ENCODE assay signal across 1 cellular context in genomic region chr9:114163517-114163924, GRCh38.
TF ChIP-seq lines count a peak whose summit lies in the region.

No MANE protein-coding gene starts in this region.

TF ChIP-seq in HepG2, 621 proteins besides CTCF, POLR2A, EP300 and RAD21 (continued from another document and continues in another):
- no peak for TF ChIP-seq SKIL (CRISPR knock-in tag; IDR thresholded peaks at IDR 0.05; ENCODE audit: borderline replicate concordance)
- peak; percentile 22; the same call in 1 of the 2 replicates for TF ChIP-seq ZNF609 (CRISPR knock-in tag; IDR thresholded peaks at IDR 0.05; ENCODE audit: borderline replicate concordance)
- TF ChIP-seq ZNF616 (CRISPR knock-in tag; IDR thresholded peaks at IDR 0.05; ENCODE audit: low read depth) = no peak
- TF ChIP-seq DPF2 (CRISPR knock-in tag; IDR thresholded peaks at IDR 0.05; ENCODE audit: borderline replicate concordance, low read depth) = no peak
- TF ChIP-seq SRSF1 (optimal IDR thresholded peaks at IDR 0.05; ENCODE audit: low read depth, low read length) = no peak
- peak; percentile 35; the same call in 1 of the 2 replicates for TF ChIP-seq ARNTL (CRISPR knock-in tag; IDR thresholded peaks at IDR 0.05)
- no peak for TF ChIP-seq NCOA5 (CRISPR knock-in tag; IDR thresholded peaks at IDR 0.05)
- TF ChIP-seq CBX2 (IDR thresholded peaks at IDR 0.05; ENCODE audit: low read depth, low read length) = no peak
- TF ChIP-seq CBX2 (CRISPR knock-in tag; IDR thresholded peaks at IDR 0.05; ENCODE audit: low read depth) = no peak
- no peak for TF ChIP-seq FOXK1 (CRISPR knock-in tag; IDR thresholded peaks at IDR 0.05; ENCODE audit: borderline replicate concordance, low read depth)
- TF ChIP-seq ZNF431 (CRISPR knock-in tag; IDR thresholded peaks at IDR 0.05; ENCODE audit: borderline replicate concordance, low read depth) = no peak
- no peak for TF ChIP-seq ZNF280B (CRISPR knock-in tag; IDR thresholded peaks at IDR 0.05; ENCODE audit: borderline replicate concordance)
- no peak for TF ChIP-seq ZNF326 (CRISPR knock-in tag; IDR thresholded peaks at IDR 0.05; ENCODE audit: borderline replicate concordance)
- no peak for TF ChIP-seq NONO (IDR thresholded peaks at IDR 0.05)
- TF ChIP-seq NONO (CRISPR knock-in tag; conservative IDR thresholded peaks at IDR 0.05) = no peak
- no peak for TF ChIP-seq FOXA1 (IDR thresholded peaks at IDR 0.05)
- TF ChIP-seq FOXA1 (CRISPR knock-in tag; IDR thresholded peaks at IDR 0.05) = no peak
- no peak for TF ChIP-seq XBP1 (CRISPR knock-in tag; IDR thresholded peaks at IDR 0.05)
- peak; percentile 74; the same call in 1 of the 2 replicates for TF ChIP-seq ZNF335 (CRISPR knock-in tag; IDR thresholded peaks at IDR 0.05)
- 0 out of 2 replicates have a peak, but pooled peaks have one; percentile 23 for TF ChIP-seq ZNF280D (CRISPR knock-in tag; IDR thresholded peaks at IDR 0.05)
- TF ChIP-seq ZNF772 (CRISPR knock-in tag; IDR thresholded peaks at IDR 0.05) = no peak
- TF ChIP-seq CENPT (CRISPR knock-in tag; IDR thresholded peaks at IDR 0.05; ENCODE audit: low read depth) = no peak
- no peak for TF ChIP-seq ZIK1 (CRISPR knock-in tag; IDR thresholded peaks at IDR 0.05; ENCODE audit: borderline replicate concordance, low read depth)
- TF ChIP-seq ZNF788 (CRISPR knock-in tag; IDR thresholded peaks at IDR 0.05; ENCODE audit: borderline replicate concordance) = peak; percentile 19; the same call in 1 of the 2 replicates
- peak; percentile 34; the same call in 1 of the 2 replicates for TF ChIP-seq KDM5B (CRISPR knock-in tag; IDR thresholded peaks at IDR 0.05; ENCODE audit: borderline replicate concordance)
- peak; percentile 76 for TF ChIP-seq SAP130 (CRISPR knock-in tag; IDR thresholded peaks at IDR 0.05; ENCODE audit: low read depth)
- TF ChIP-seq ZKSCAN1 (IDR thresholded peaks at IDR 0.05; ENCODE audit: low read length) = no peak
- no peak for TF ChIP-seq ZMYM4 (CRISPR knock-in tag; IDR thresholded peaks at IDR 0.05)
- TF ChIP-seq ZNF350 (CRISPR knock-in tag; IDR thresholded peaks at IDR 0.05; ENCODE audit: borderline replicate concordance, low read depth) = no peak; the same call in 1 of the 2 replicates
- no peak for TF ChIP-seq REPIN1 (CRISPR knock-in tag; IDR thresholded peaks at IDR 0.05; ENCODE audit: borderline replicate concordance, low read depth)
- TF ChIP-seq SIN3A (IDR thresholded peaks at IDR 0.05; ENCODE audit: borderline replicate concordance, low read depth, low read length) = peak; percentile 43; the same call in 1 of the 2 replicates
- TF ChIP-seq ZBTB21 (CRISPR knock-in tag; IDR thresholded peaks at IDR 0.05) = no peak
- TF ChIP-seq TAF1 (CRISPR knock-in tag; IDR thresholded peaks at IDR 0.05) = no peak
- 0 out of 2 replicates have a peak, but pooled peaks have one; percentile 32 for TF ChIP-seq YEATS4 (CRISPR knock-in tag; IDR thresholded peaks at IDR 0.05; ENCODE audit: borderline replicate concordance)
- TF ChIP-seq ZNF644 (CRISPR knock-in tag; IDR thresholded peaks at IDR 0.05; ENCODE audit: low read depth) = no peak
- TF ChIP-seq NR2F6 (IDR thresholded peaks at IDR 0.05) = 0 out of 2 replicates have a peak, but pooled peaks have one; percentile 9
- peak; percentile 60 for TF ChIP-seq NR2F6 (CRISPR knock-in tag; IDR thresholded peaks at IDR 0.05)
- no peak for TF ChIP-seq ZNF12 (CRISPR knock-in tag; IDR thresholded peaks at IDR 0.05)
- TF ChIP-seq KMT2B (CRISPR knock-in tag; IDR thresholded peaks at IDR 0.05) = no peak
- no peak for TF ChIP-seq ZBTB3 (CRISPR knock-in tag; IDR thresholded peaks at IDR 0.05; ENCODE audit: borderline replicate concordance, low read depth)
- TF ChIP-seq NFYB (CRISPR knock-in tag; IDR thresholded peaks at IDR 0.05) = peak; percentile 55; the same call in 1 of the 2 replicates
- TF ChIP-seq NCOA2 (CRISPR knock-in tag; IDR thresholded peaks at IDR 0.05) = peak; percentile 60
- no peak for TF ChIP-seq ZFY (CRISPR knock-in tag; IDR thresholded peaks at IDR 0.05)
- no peak for TF ChIP-seq TRIM24 (CRISPR knock-in tag; IDR thresholded peaks at IDR 0.05)
- no peak for TF ChIP-seq TOE1 (CRISPR knock-in tag; IDR thresholded peaks at IDR 0.05)
- TF ChIP-seq BCLAF1 (IDR thresholded peaks at IDR 0.05) = no peak
- no peak for TF ChIP-seq ADNP (CRISPR knock-in tag; IDR thresholded peaks at IDR 0.05)
- peak; percentile 80 for TF ChIP-seq MLX (CRISPR knock-in tag; IDR thresholded peaks at IDR 0.05)
- TF ChIP-seq MED1 (CRISPR knock-in tag; IDR thresholded peaks at IDR 0.05) = peak; percentile 78
- no peak for TF ChIP-seq LRRFIP1 (CRISPR knock-in tag; conservative IDR thresholded peaks at IDR 0.05)
- no peak for TF ChIP-seq MTERF4 (CRISPR knock-in tag; IDR thresholded peaks at IDR 0.05)
- TF ChIP-seq KLF9 (CRISPR knock-in tag; IDR thresholded peaks at IDR 0.05; ENCODE audit: low read depth) = no peak
